Comparison of ENCODE assay signal across 13 cellular contexts in the genomic region with DNA sequence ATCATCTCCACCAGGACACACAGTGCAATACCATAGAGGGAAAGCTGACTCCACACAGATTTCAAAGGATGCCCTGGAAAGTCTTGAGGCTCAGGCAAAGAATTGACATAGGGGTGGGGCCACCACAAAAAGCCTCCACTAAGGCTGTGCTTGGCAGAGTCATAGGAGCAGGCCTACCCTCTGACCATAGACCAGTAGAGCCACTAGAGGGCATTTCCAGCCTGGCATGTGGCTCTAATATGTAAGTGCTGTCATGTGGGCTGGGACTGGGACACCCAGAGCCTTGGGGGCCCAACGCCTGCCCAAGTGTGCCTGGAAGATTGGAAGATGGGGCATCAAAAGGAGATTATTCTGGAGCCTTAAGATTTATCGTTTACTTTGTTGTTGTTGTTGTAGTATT.
DNase-seq lines count a peak whose midpoint lies in the region; ATAC-seq, FAIRE-seq and TF ChIP-seq lines count a peak whose summit lies in the region.
"Had no signal": no experiment of that assay in that cellular context is flagged by ENCODE, and none has a peak within 500 bp of the region (broad histone marks: within the 10 kb centered on the region; RNA-seq: fewer than 3 reads in every experiment).

No MANE protein-coding gene starts in this region.

- H2BK5ac ChIP-seq in neuronal stem cell (ENCODE audit: low read length), result no peak overlapping the region

- no peak overlapping the region for H2AFZ ChIP-seq in MM.1S (ENCODE audit: low read length)
- no peak overlapping the region for H2AFZ ChIP-seq in neuronal stem cell (ENCODE audit: low read length)

- H3K79me2 ChIP-seq in MM.1S (ENCODE audit: low read length), result no peaks in the 10 kb centered on the region

- no peak overlapping the region for H4K91ac ChIP-seq in neuronal stem cell (ENCODE audit: low read depth, low read length, poor library complexity)

- no CpG with 5 or more reads among the region's 2 CpGs for WGBS in neuronal stem cell (ENCODE audit: extremely low coverage in 2 of 2, insufficient read length in 2 of 2, insufficient replicate concordance in 1 of 2), 2 donors

- DNase-seq in NCI-H748 (lab: John Stamatoyannopoulos, UW; ENCODE audit: unreplicated experiment) (peak; percentile 25), NCI-H748 treated with DMSO at 0.1 percent for 48 hours (lab: John Stamatoyannopoulos, UW) (no peak), MM.1S (peak; percentile 16), bronchial epithelial cell (ENCODE audit: low read depth) (peak; percentile 35), neuronal stem cell (ENCODE audit: low spot score) (no peak), NCI-H1417 (lab: John Stamatoyannopoulos, UW) (no peak), dedifferentiated amniotic fluid mesenchymal stem cell (ENCODE audit: extremely low spot score) (no peak)
- DNase-seq: central memory CD4-positive, alpha-beta T cell; foreskin fibroblast; KBM-7; NK-92 treated with Interleukin-12 subunit alpha and Interleukin-12 subunit beta, amount 100 ng/mL, for 24 hours; spleen had no signal

- no peak overlapping the region for H3K23ac ChIP-seq in neuronal stem cell (ENCODE audit: low read depth, low read length, poor library complexity)

- H3K36me3 ChIP-seq in MM.1S (replicated peaks; ENCODE audit: insufficient read depth, low read length) (no peaks in the 10 kb centered on the region), bronchial epithelial cell (ENCODE audit: control insufficient read depth, insufficient read depth, low read length) (no peaks in the 10 kb centered on the region), neuronal stem cell (replicated peaks in 1 of 2; ENCODE audit: control insufficient read depth in 2 of 2, insufficient read depth in 2 of 2, low read length in 2 of 2) (no peaks in the 10 kb centered on the region)
- H3K36me3 ChIP-seq: spleen had no signal

- H3K9me3 ChIP-seq in MM.1S (replicated peaks; ENCODE audit: insufficient read depth, low read length), result no peaks in the 10 kb centered on the region
- H3K9me3 ChIP-seq in neuronal stem cell (replicated peaks in 1 of 2; ENCODE audit: control insufficient read depth in 2 of 2, insufficient read depth in 1 of 2, low read depth in 1 of 2, low read length in 2 of 2), result no peaks in the 10 kb centered on the region

- H3K27ac ChIP-seq in MM.1S (ENCODE audit: low read length) (no peak overlapping the region), neuronal stem cell (replicated peaks; ENCODE audit: low read length) (no peak overlapping the region)
- H3K27ac ChIP-seq: spleen had no signal

- no peaks in the 10 kb centered on the region for H3F3A ChIP-seq in MM.1S (ENCODE audit: insufficient read depth, low read length)

- no peak for ATAC-seq in HG02973 (IDR thresholded peaks at IDR 0.05; ENCODE audit: unreplicated experiment)

- H3K4me3 ChIP-seq in MM.1S (ENCODE audit: low read length) (no peak overlapping the region), bronchial epithelial cell (ENCODE audit: low read depth, low read length) (no peak overlapping the region), neuronal stem cell (ENCODE audit: low read length in 2 of 2) (peak overlapping the region in 1 of 2 donors; percentile 4)
- H3K4me3 ChIP-seq: spleen had no signal

- H3K27me3 ChIP-seq in MM.1S (replicated peaks; ENCODE audit: insufficient read depth, low read length) (no peaks in the 10 kb centered on the region), bronchial epithelial cell (ENCODE audit: control insufficient read depth, insufficient read depth, low read length) (no peaks in the 10 kb centered on the region), neuronal stem cell (ENCODE audit: control insufficient read depth in 3 of 3, insufficient read depth in 3 of 3, low read depth in 1 of 3, low read length in 3 of 3) (no peaks in the 10 kb centered on the region)
- H3K27me3 ChIP-seq: spleen had no signal

- H4K20me1 ChIP-seq in MM.1S (ENCODE audit: insufficient read depth, low read length), result no peaks in the 10 kb centered on the region

- H3K9ac ChIP-seq in MM.1S (ENCODE audit: low read length), result no peak overlapping the region
- no peak overlapping the region for H3K9ac ChIP-seq in neuronal stem cell (ENCODE audit: low read depth, low read length, poor library complexity)

- FAIRE-seq in bronchial epithelial cell (lab: Jason Lieb, UNC), result no peak

- no peak overlapping the region for H2BK15ac ChIP-seq in neuronal stem cell (ENCODE audit: low read length)

- H3K4me1 ChIP-seq in MM.1S (ENCODE audit: low read length) (no peaks in the 10 kb centered on the region), neuronal stem cell (ENCODE audit: control insufficient read depth in 2 of 2, insufficient read depth in 1 of 2, low read depth in 1 of 2, low read length in 2 of 2) (no peaks in the 10 kb centered on the region)
- H3K4me1 ChIP-seq: spleen had no signal

- H3K14ac ChIP-seq in neuronal stem cell (ENCODE audit: low read length), result no peak overlapping the region

- peak overlapping the region; percentile 13 for H3K4ac ChIP-seq in neuronal stem cell (ENCODE audit: low read length)

- H2AK5ac ChIP-seq in neuronal stem cell (ENCODE audit: low read depth, low read length), result no peak overlapping the region

- H3K18ac ChIP-seq in neuronal stem cell (ENCODE audit: low read length), result no peak overlapping the region

- H3K4me2 ChIP-seq in MM.1S (ENCODE audit: low read depth, low read length), result no peak overlapping the region
- H3K4me2 ChIP-seq in neuronal stem cell (ENCODE audit: insufficient read depth, low read length, poor library complexity, severe bottlenecking), result no peak overlapping the region

- TF ChIP-seq CTCF in MM.1S (IDR thresholded peaks at IDR 0.05; ENCODE audit: low read length), result peak; percentile 23
- TF ChIP-seq CTCF in bronchial epithelial cell (IDR thresholded peaks at IDR 0.05; ENCODE audit: insufficient read depth, low read length, severe bottlenecking), result peak; percentile 48

- H4K8ac ChIP-seq in neuronal stem cell (ENCODE audit: low read depth, low read length), result no peak overlapping the region

- H2BK120ac ChIP-seq in neuronal stem cell (ENCODE audit: low read depth, low read length), result peak overlapping the region; percentile 9

- H2BK12ac ChIP-seq in neuronal stem cell (ENCODE audit: low read length), result no peak overlapping the region

- H3K79me1 ChIP-seq in neuronal stem cell (ENCODE audit: low read depth, low read length), result no peaks in the 10 kb centered on the region

- H3K9me2 ChIP-seq in MM.1S (replicated peaks; ENCODE audit: insufficient read depth, low read length), result no peaks in the 10 kb centered on the region

Comparison
In these comparisons a context has a peak if more than half of its experiments do, and no peak if none do; other contexts are left out.
1. DNase-seq: peak in NCI-H748 (single experiment), MM.1S (single experiment) and bronchial epithelial cell (single experiment); none in NCI-H748 treated with DMSO at 0.1 percent for 48 hours (single experiment), neuronal stem cell (single experiment), NCI-H1417 (0 of 3) and dedifferentiated amniotic fluid mesenchymal stem cell (single experiment).